1 cellular context compared by ENCODE assay signal in genomic region chr20:50306478-50307423, GRCh38.
A peak's percentile ranks its signal among the peaks of the same experiment; 100 is the strongest.
TF ChIP-seq lines count a peak whose summit lies in the region.

No MANE protein-coding gene starts in this region.

TF ChIP-seq in HepG2, 621 proteins besides CTCF, POLR2A, EP300 and RAD21 (continued from another document and continues in another):
- TF ChIP-seq ZNF883 (CRISPR knock-in tag; IDR thresholded peaks at IDR 0.05; ENCODE audit: not compliant biosample characterization), result no peak
- TF ChIP-seq ZNF569 (CRISPR knock-in tag; IDR thresholded peaks at IDR 0.05; ENCODE audit: borderline replicate concordance), result no peak
- no peak for TF ChIP-seq SNAPC2 (CRISPR knock-in tag; IDR thresholded peaks at IDR 0.05)
- TF ChIP-seq TAF1 (CRISPR knock-in tag; IDR thresholded peaks at IDR 0.05), result no peak
- no peak for TF ChIP-seq ONECUT2 (CRISPR knock-in tag; IDR thresholded peaks at IDR 0.05)
- TF ChIP-seq MXD4 (CRISPR knock-in tag; IDR thresholded peaks at IDR 0.05), result no peak
- no peak for TF ChIP-seq ZNF160 (CRISPR knock-in tag; IDR thresholded peaks at IDR 0.05)
- no peak for TF ChIP-seq ZSCAN20 (CRISPR knock-in tag; IDR thresholded peaks at IDR 0.05; ENCODE audit: borderline replicate concordance)
- no peak for TF ChIP-seq MYPOP (CRISPR knock-in tag; IDR thresholded peaks at IDR 0.05)
- TF ChIP-seq NR1H2 (CRISPR knock-in tag; IDR thresholded peaks at IDR 0.05; ENCODE audit: borderline replicate concordance, low read depth), result no peak
- TF ChIP-seq SUZ12 (IDR thresholded peaks at IDR 0.05; ENCODE audit: low read depth, low read length), result no peak
- TF ChIP-seq, protein P1, sequence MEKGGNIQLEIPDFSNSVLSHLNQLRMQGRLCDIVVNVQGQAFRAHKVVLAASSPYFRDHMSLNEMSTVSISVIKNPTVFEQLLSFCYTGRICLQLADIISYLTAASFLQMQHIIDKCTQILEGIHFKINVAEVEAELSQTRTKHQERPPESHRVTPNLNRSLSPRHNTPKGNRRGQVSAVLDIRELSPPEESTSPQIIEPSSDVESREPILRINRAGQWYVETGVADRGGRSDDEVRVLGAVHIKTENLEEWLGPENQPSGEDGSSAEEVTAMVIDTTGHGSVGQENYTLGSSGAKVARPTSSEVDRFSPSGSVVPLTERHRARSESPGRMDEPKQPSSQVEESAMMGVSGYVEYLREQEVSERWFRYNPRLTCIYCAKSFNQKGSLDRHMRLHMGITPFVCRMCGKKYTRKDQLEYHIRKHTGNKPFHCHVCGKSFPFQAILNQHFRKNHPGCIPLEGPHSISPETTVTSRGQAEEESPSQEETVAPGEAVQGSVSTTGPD (CRISPR knock-in tag; IDR thresholded peaks at IDR 0.05), result no peak
- TF ChIP-seq ATF1 (CRISPR knock-in tag; IDR thresholded peaks at IDR 0.05), result no peak
- peak; percentile 83 for TF ChIP-seq ZNF280B (CRISPR knock-in tag; IDR thresholded peaks at IDR 0.05; ENCODE audit: borderline replicate concordance)
- TF ChIP-seq ZNF101 (CRISPR knock-in tag; IDR thresholded peaks at IDR 0.05; ENCODE audit: borderline replicate concordance, low read depth), result no peak
- TF ChIP-seq PRPF4 (IDR thresholded peaks at IDR 0.05; ENCODE audit: low read depth, low read length, poor library complexity, severe bottlenecking), result no peak
- no peak for TF ChIP-seq ZSCAN25 (CRISPR knock-in tag; IDR thresholded peaks at IDR 0.05)
- TF ChIP-seq, protein P2, sequence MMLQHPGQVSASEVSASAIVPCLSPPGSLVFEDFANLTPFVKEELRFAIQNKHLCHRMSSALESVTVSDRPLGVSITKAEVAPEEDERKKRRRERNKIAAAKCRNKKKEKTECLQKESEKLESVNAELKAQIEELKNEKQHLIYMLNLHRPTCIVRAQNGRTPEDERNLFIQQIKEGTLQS (CRISPR knock-in tag; IDR thresholded peaks at IDR 0.05), result no peak
- TF ChIP-seq, protein P3, sequence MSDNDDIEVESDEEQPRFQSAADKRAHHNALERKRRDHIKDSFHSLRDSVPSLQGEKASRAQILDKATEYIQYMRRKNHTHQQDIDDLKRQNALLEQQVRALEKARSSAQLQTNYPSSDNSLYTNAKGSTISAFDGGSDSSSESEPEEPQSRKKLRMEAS (IDR thresholded peaks at IDR 0.05), result no peak
- TF ChIP-seq KAT8 (CRISPR knock-in tag; IDR thresholded peaks at IDR 0.05), result no peak
- TF ChIP-seq ZNF850 (CRISPR knock-in tag; conservative IDR thresholded peaks at IDR 0.05), result 0 out of 2 replicates have a peak, but pooled peaks have one; percentile 56
- TF ChIP-seq ZBTB10 (CRISPR knock-in tag; IDR thresholded peaks at IDR 0.05; ENCODE audit: borderline replicate concordance), result no peak
- TF ChIP-seq RXRA (CRISPR knock-in tag; IDR thresholded peaks at IDR 0.05), result peak; percentile 62; the same call in 1 of the 2 replicates
- 0 out of 2 replicates have a peak, but pooled peaks have one; percentile 25 for TF ChIP-seq MAZ (IDR thresholded peaks at IDR 0.05; ENCODE audit: borderline replicate concordance, low read depth, low read length)
- TF ChIP-seq MAZ (CRISPR knock-in tag; IDR thresholded peaks at IDR 0.05; ENCODE audit: low read depth), result no peak
- peak; percentile 45 for TF ChIP-seq HNF4G (IDR thresholded peaks at IDR 0.05; ENCODE audit: borderline replicate concordance, low read depth, low read length)
- no peak for TF ChIP-seq HNF4G (CRISPR knock-in tag; IDR thresholded peaks at IDR 0.05; ENCODE audit: borderline replicate concordance, low read depth)
- TF ChIP-seq RBM39 (IDR thresholded peaks at IDR 0.05; ENCODE audit: low read depth, low read length, poor library complexity, severe bottlenecking), result peak; percentile 23
- no peak for TF ChIP-seq ZNF205 (CRISPR knock-in tag; IDR thresholded peaks at IDR 0.05)
- TF ChIP-seq CCDC6 (CRISPR knock-in tag; IDR thresholded peaks at IDR 0.05), result no peak
- TF ChIP-seq, protein P4, sequence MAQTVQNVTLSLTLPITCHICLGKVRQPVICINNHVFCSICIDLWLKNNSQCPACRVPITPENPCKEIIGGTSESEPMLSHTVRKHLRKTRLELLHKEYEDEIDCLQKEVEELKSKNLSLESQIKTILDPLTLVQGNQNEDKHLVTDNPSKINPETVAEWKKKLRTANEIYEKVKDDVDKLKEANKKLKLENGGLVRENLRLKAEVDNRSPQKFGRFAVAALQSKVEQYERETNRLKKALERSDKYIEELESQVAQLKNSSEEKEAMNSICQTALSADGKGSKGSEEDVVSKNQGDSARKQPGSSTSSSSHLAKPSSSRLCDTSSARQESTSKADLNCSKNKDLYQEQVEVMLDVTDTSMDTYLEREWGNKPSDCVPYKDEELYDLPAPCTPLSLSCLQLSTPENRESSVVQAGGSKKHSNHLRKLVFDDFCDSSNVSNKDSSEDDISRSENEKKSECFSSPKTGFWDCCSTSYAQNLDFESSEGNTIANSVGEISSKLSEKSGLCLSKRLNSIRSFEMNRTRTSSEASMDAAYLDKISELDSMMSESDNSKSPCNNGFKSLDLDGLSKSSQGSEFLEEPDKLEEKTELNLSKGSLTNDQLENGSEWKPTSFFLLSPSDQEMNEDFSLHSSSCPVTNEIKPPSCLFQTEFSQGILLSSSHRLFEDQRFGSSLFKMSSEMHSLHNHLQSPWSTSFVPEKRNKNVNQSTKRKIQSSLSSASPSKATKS (CRISPR knock-in tag; IDR thresholded peaks at IDR 0.05), result peak; percentile 0; the same call in 1 of the 2 replicates
- TF ChIP-seq, protein P5, sequence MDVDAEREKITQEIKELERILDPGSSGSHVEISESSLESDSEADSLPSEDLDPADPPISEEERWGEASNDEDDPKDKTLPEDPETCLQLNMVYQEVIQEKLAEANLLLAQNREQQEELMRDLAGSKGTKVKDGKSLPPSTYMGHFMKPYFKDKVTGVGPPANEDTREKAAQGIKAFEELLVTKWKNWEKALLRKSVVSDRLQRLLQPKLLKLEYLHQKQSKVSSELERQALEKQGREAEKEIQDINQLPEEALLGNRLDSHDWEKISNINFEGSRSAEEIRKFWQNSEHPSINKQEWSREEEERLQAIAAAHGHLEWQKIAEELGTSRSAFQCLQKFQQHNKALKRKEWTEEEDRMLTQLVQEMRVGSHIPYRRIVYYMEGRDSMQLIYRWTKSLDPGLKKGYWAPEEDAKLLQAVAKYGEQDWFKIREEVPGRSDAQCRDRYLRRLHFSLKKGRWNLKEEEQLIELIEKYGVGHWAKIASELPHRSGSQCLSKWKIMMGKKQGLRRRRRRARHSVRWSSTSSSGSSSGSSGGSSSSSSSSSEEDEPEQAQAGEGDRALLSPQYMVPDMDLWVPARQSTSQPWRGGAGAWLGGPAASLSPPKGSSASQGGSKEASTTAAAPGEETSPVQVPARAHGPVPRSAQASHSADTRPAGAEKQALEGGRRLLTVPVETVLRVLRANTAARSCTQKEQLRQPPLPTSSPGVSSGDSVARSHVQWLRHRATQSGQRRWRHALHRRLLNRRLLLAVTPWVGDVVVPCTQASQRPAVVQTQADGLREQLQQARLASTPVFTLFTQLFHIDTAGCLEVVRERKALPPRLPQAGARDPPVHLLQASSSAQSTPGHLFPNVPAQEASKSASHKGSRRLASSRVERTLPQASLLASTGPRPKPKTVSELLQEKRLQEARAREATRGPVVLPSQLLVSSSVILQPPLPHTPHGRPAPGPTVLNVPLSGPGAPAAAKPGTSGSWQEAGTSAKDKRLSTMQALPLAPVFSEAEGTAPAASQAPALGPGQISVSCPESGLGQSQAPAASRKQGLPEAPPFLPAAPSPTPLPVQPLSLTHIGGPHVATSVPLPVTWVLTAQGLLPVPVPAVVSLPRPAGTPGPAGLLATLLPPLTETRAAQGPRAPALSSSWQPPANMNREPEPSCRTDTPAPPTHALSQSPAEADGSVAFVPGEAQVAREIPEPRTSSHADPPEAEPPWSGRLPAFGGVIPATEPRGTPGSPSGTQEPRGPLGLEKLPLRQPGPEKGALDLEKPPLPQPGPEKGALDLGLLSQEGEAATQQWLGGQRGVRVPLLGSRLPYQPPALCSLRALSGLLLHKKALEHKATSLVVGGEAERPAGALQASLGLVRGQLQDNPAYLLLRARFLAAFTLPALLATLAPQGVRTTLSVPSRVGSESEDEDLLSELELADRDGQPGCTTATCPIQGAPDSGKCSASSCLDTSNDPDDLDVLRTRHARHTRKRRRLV (CRISPR knock-in tag; IDR thresholded peaks at IDR 0.05), result no peak
- no peak for TF ChIP-seq MIXL1 (CRISPR knock-in tag; IDR thresholded peaks at IDR 0.05)
- peak; percentile 18; the same call in 1 of the 2 replicates for TF ChIP-seq PHF8 (CRISPR knock-in tag; IDR thresholded peaks at IDR 0.05)
- peak; percentile 81 for TF ChIP-seq RBFOX2 (IDR thresholded peaks at IDR 0.05; ENCODE audit: low read depth, low read length)
- peak; percentile 8; the same call in 1 of the 2 replicates for TF ChIP-seq ELF1 (CRISPR knock-in tag; IDR thresholded peaks at IDR 0.05)
- TF ChIP-seq PAF1 (CRISPR knock-in tag; IDR thresholded peaks at IDR 0.05), result 0 out of 2 replicates have a peak, but pooled peaks have one; percentile 69
- TF ChIP-seq, protein P6, sequence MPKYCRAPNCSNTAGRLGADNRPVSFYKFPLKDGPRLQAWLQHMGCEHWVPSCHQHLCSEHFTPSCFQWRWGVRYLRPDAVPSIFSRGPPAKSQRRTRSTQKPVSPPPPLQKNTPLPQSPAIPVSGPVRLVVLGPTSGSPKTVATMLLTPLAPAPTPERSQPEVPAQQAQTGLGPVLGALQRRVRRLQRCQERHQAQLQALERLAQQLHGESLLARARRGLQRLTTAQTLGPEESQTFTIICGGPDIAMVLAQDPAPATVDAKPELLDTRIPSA (CRISPR knock-in tag; IDR thresholded peaks at IDR 0.05; ENCODE audit: borderline replicate concordance), result no peak
- no peak for TF ChIP-seq ZBTB4 (CRISPR knock-in tag; IDR thresholded peaks at IDR 0.05; ENCODE audit: borderline replicate concordance)
- no peak for TF ChIP-seq FOXA1 (IDR thresholded peaks at IDR 0.05)
- no peak for TF ChIP-seq FOXA1 (CRISPR knock-in tag; IDR thresholded peaks at IDR 0.05)
- TF ChIP-seq RXRB (CRISPR knock-in tag; IDR thresholded peaks at IDR 0.05; ENCODE audit: borderline replicate concordance), result no peak; the same call in 1 of the 2 replicates
- TF ChIP-seq ZNF615 (CRISPR knock-in tag; IDR thresholded peaks at IDR 0.05; ENCODE audit: borderline replicate concordance), result 0 out of 2 replicates have a peak, but pooled peaks have one; percentile 20
